ENCODE assay signal across 31 cellular contexts in genomic region chr10:43351301-43351700, GRCh38. TPM values are rescaled to one million over a fixed set of nuclear protein-coding genes. Genes with fewer than 3 reads are reported as not detected.
"Had no signal": no experiment of that assay in that cellular context is flagged by ENCODE, and none has a peak within 500 bp of the region (broad histone marks: within the 10 kb centered on the region; RNA-seq: fewer than 3 reads in every experiment).

No MANE protein-coding gene starts in this region.

- DNase-seq: activated CD4-positive, alpha-beta T cell treated with anti-CD3 and anti-CD28 coated beads, Interleukin-2, amount 10 ng/mL, durations not matched to agents 24 days and 14 days; activated CD4-positive, alpha-beta T cell treated with anti-CD3 and anti-CD28 coated beads, Interleukin-2, amount 50 U/mL, for 4 hours; activated CD8-positive, alpha-beta T cell treated with anti-CD3 and anti-CD28 coated beads for 36 hours; activated effector memory CD4-positive, alpha-beta T cell treated with anti-CD3 and anti-CD28 coated beads, Interleukin-2, amount 50 U/mL, for 16 hours; activated naive CD4-positive, alpha-beta T cell; activated naive CD4-positive, alpha-beta T cell treated with anti-CD3 and anti-CD28 coated beads, Interleukin-2, amount 50 U/mL, for 16 hours; activated naive CD8-positive, alpha-beta T cell treated with anti-CD3 and anti-CD28 coated beads for 36 hours; activated T-cell treated with anti-CD3 and anti-CD28 coated beads, Interleukin-2, amount 50 U/mL, for 1 hour; activated T-cell treated with anti-CD3 and anti-CD28 coated beads, Interleukin-2, amount 50 U/mL, for 72 hours; amniotic stem cell; body of pancreas; cerebellar nuclear complex; Karpas-422; KBM-7; NCI-H1105; NCI-H1417 treated with DMSO at 0.1 percent for 48 hours; NCI-H1930; NCI-H2081 treated with DMSO at 0.1 percent for 48 hours; NCI-H226; NCI-H524 treated with DMSO at 0.1 percent for 48 hours; NK-92 treated with Interleukin-12 subunit alpha and Interleukin-12 subunit beta, amount 100 ng/mL, for 24 hours; PC-3; Peyer's patch had no signal

- H3K4me3 ChIP-seq: body of pancreas, Peyer's patch had no signal

- H3K36me3 ChIP-seq: breast epithelium, Peyer's patch had no signal

- H3K27me3 ChIP-seq: body of pancreas, breast epithelium, Peyer's patch had no signal

- H3K9me3 ChIP-seq: body of pancreas, breast epithelium, Peyer's patch had no signal

- ATAC-seq: activated CD8-positive, alpha-beta T cell treated with anti-CD3 and anti-CD28 coated beads for 36 hours; activated T-cell treated with anti-CD3 and anti-CD28 coated beads, Interleukin-2, amount 50 U/mL, for 72 hours; activated T-helper 17 cell treated with anti-CD3 and anti-CD28 coated beads, Interleukin-2, amount 50 U/mL, for 72 hours; body of pancreas; PC-3; Right ventricle myocardium inferior had no signal

- H3K4me1 ChIP-seq: breast epithelium, Peyer's patch had no signal

- H3K27ac ChIP-seq: body of pancreas, breast epithelium, Peyer's patch, RWPE1 had no signal

RNA-seq across cellular contexts. Expression of gene FXYD4, which starts 20.1 kb away (rescaled TPM):
- total RNA-seq: activated CD4-positive, alpha-beta T cell treated with anti-CD3 and anti-CD28 coated beads, Interleukin-2, amount 10 ng/mL, durations not matched to agents 24 days and 14 days; activated CD8-positive, alpha-beta memory T cell treated with anti-CD3 and anti-CD28 coated beads for 36 hours; activated CD8-positive, alpha-beta T cell treated with anti-CD3 and anti-CD28 coated beads for 36 hours; activated naive CD8-positive, alpha-beta T cell treated with anti-CD3 and anti-CD28 coated beads for 36 hours; activated T-cell treated with anti-CD3 and anti-CD28 coated beads, Interleukin-2, amount 50 U/mL, for 72 hours; activated T-helper 17 cell treated with anti-CD3 and anti-CD28 coated beads, Interleukin-2, amount 50 U/mL, for 72 hours; astrocyte; body of pancreas; breast epithelium; cardiac septum; MCF 10A; PC-3; Peyer's patch; Right ventricle myocardium inferior had no signal
